In genomic region chr12:15735837-15736615, GRCh38 we compare ENCODE assay signal across 28 cellular contexts.
"Had no signal": no experiment of that assay in that cellular context is flagged by ENCODE, and none has a peak within 500 bp of the region (broad histone marks: within the 10 kb centered on the region; RNA-seq: fewer than 3 reads in every experiment).

No MANE protein-coding gene starts in this region.

- DNase-seq: activated CD4-positive, alpha-beta T cell treated with anti-CD3 and anti-CD28 coated beads for 4 hours; activated CD4-positive, alpha-beta T cell treated with anti-CD3 and anti-CD28 coated beads, Interleukin-2, amount 50 U/mL, for 4 hours; activated naive CD4-positive, alpha-beta T cell; activated T-cell treated with anti-CD3 and anti-CD28 coated beads for 4 hours; activated T-cell treated with anti-CD3 and anti-CD28 coated beads, Interleukin-2, amount 50 U/mL, for 72 hours; central memory CD4-positive, alpha-beta T cell; effector CD8-positive, alpha-beta T cell; hippocampal formation; left ventricle myocardium inferior; naive B cell; nucleus accumbens; posterior cingulate gyrus; right lobe of liver; stimulated activated CD4-positive, alpha-beta T cell treated with anti-CD3 and anti-CD28 coated beads, Interleukin-12 subunit alpha, Interleukin-12 subunit beta, amount 100 ng/mL, for 4 hours; stimulated activated CD4-positive, alpha-beta T cell treated with anti-CD3 and anti-CD28 coated beads, Interleukin-4, amount 100 ng/mL, for 1 hour; stomach; SW 1271; T-helper 9 cell; thyroid gland had no signal

- H3K27ac ChIP-seq: breast epithelium, epithelial cell of prostate, left ventricle myocardium inferior, right lobe of liver, stomach, thyroid gland, VCaP had no signal

- H3K36me3 ChIP-seq: breast epithelium, left ventricle myocardium inferior, right lobe of liver, stomach, thyroid gland had no signal

- H3K27ac Mint-ChIP-seq: activated naive CD4-positive, alpha-beta T cell treated with anti-CD3 and anti-CD28 coated beads, Interleukin-2, amount 50 U/mL, for 72 hours; activated T-cell treated with anti-CD3 and anti-CD28 coated beads, Interleukin-2, amount 50 U/mL, for 72 hours; naive B cell; T-helper 1 cell treated with Interleukin-12 subunit alpha and Interleukin-12 subunit beta and Interleukin-4 antibody, amounts not matched to agents 30 μg/mL and 1 μg/mL, for 36 hours had no signal

- H3K4me1 Mint-ChIP-seq: naive B cell had no signal

- H3K9me3 Mint-ChIP-seq: activated naive CD4-positive, alpha-beta T cell treated with anti-CD3 and anti-CD28 coated beads, Interleukin-2, amount 50 U/mL, for 72 hours; activated T-cell treated with anti-CD3 and anti-CD28 coated beads, Interleukin-2, amount 50 U/mL, for 72 hours; T-helper 1 cell treated with Interleukin-12 subunit alpha and Interleukin-12 subunit beta and Interleukin-4 antibody, amounts not matched to agents 30 μg/mL and 1 μg/mL, for 36 hours had no signal

- H3K4me1 ChIP-seq: breast epithelium, thyroid gland had no signal

- H3K9me3 ChIP-seq: breast epithelium, left ventricle myocardium inferior, right lobe of liver, stomach, thyroid gland had no signal

- H3K4me3 ChIP-seq: breast epithelium, left ventricle myocardium inferior, right lobe of liver, stomach, thyroid gland had no signal

- H3K27me3 ChIP-seq: breast epithelium, right lobe of liver, stomach, thyroid gland had no signal

- H3K36me3 Mint-ChIP-seq: activated naive CD4-positive, alpha-beta T cell treated with anti-CD3 and anti-CD28 coated beads, Interleukin-2, amount 50 U/mL, for 72 hours; naive B cell had no signal

- ATAC-seq: activated naive CD4-positive, alpha-beta T cell treated with anti-CD3 and anti-CD28 coated beads, Interleukin-2, amount 50 U/mL, for 72 hours; activated T-cell treated with anti-CD3 and anti-CD28 coated beads, Interleukin-2, amount 50 U/mL, for 72 hours had no signal

- FAIRE-seq: endometrium, frontal cortex, TTC549 had no signal

- H3K4me3 Mint-ChIP-seq: activated T-cell treated with anti-CD3 and anti-CD28 coated beads, Interleukin-2, amount 50 U/mL, for 72 hours; naive B cell; neural crest cell; T-helper 1 cell treated with Interleukin-12 subunit alpha and Interleukin-12 subunit beta and Interleukin-4 antibody, amounts not matched to agents 30 μg/mL and 1 μg/mL, for 36 hours had no signal
